ENCODE assay signal across 8 cellular contexts in genomic region chr1:207797229-207797973, GRCh38. TPM values are rescaled to one million over a fixed set of nuclear protein-coding genes. Genes with fewer than 3 reads are reported as not detected.
A peak's percentile ranks its signal among the peaks of the same experiment; 100 is the strongest.
DNase-seq lines count a peak whose midpoint lies in the region; ATAC-seq and TF ChIP-seq lines count a peak whose summit lies in the region.

No MANE protein-coding gene starts in this region.

- H3K36me3 ChIP-seq in HAP-1 (replicated peaks) (peaks cover 11% of the 10 kb centered on the region), heart left ventricle (peaks cover 0 to 73% (median 59%) of the 10 kb centered on the region in 9 donors)

- intact Hi-C loops in heart left ventricle (cut with DNase I) = loop anchor here in 1 of 10 donors (5.0 kb wide), 1 partner anchor 85 kb away; no protein-coding TSS in a partner anchor

- H3K27ac ChIP-seq in heart left ventricle = peak overlapping the region in 5 of 12 donors; percentile 21 to 55 (median 26)

- peak; percentile 54 to 80 (median 76) for ATAC-seq in heart left ventricle

- 53 to 57% (median 56%) methylated on average over 7 of the region's 7 CpGs for WGBS in heart left ventricle, 4 donors

- H3K9me3 ChIP-seq in HAP-1 = no peaks in the 10 kb centered on the region
- H3K9me3 ChIP-seq in heart left ventricle = no peaks in the 10 kb centered on the region

- H3K4me3 ChIP-seq in HAP-1 = no peak overlapping the region
- H3K4me3 ChIP-seq in heart left ventricle = no peak overlapping the region

- DNase-seq in Daoy (ENCODE audit: low read depth) (peak; percentile 84), HAP-1 (ENCODE audit: low spot score in 2 of 2) (peak; percentile 65 to 86), MV-4-11 (lab: John Stamatoyannopoulos, UW) (peak; percentile 73), SW 1271 (lab: John Stamatoyannopoulos, UW) (peak; percentile 3 to 72), heart left ventricle (peak in 4 of 5 donors; percentile 80 to 85 (median 80)), pulmonary artery endothelial cell (ENCODE audit: low read depth, low spot score) (peak; percentile 72), cortex of kidney (lab: John Stamatoyannopoulos, UW) (no peak)
- DNase-seq in activated naive CD8-positive, alpha-beta T cell treated with anti-CD3 and anti-CD28 coated beads, Interleukin-2, amount 50 U/mL, for 16 hours (ENCODE audit: low read depth, low spot score) = peak; percentile 62

- TF ChIP-seq POLR2A in heart left ventricle (IDR thresholded peaks at IDR 0.05) = no peak

- no peaks in the 10 kb centered on the region for H3K27me3 ChIP-seq in HAP-1 (ENCODE audit: low read depth)
- H3K27me3 ChIP-seq in heart left ventricle = no peaks in the 10 kb centered on the region

- TF ChIP-seq CTCF in heart left ventricle (IDR thresholded peaks at IDR 0.05) = peak; percentile 66 to 89 (median 82)

- in situ Hi-C loops in HAP-1 (cut with MboI; ENCODE audit: low sequenced_read_pairs) = no loop called here

- H3K4me1 ChIP-seq in HAP-1 = no peaks in the 10 kb centered on the region
- peaks cover 0 to 25% (median 2%) of the 10 kb centered on the region in 12 donors for H3K4me1 ChIP-seq in heart left ventricle

RNA-seq across cellular contexts. Expression of gene CD46, which starts 45.5 kb away (rescaled TPM):
- total RNA-seq in Daoy (2014; rRNA removed; shearing (Covaris generic)) = 51.0 and 57.2 TPM in 2 replicates
- total RNA-seq in heart left ventricle (100 to 1,000 TPM in 5 of 9 donors, 10 to 100 TPM in 4; 67.7 to 133 (median 101) TPM), pulmonary artery endothelial cell (133 and 158 TPM in 2 replicates)
- polyA plus RNA-seq in heart left ventricle = 10 to 100 TPM; 40.6 to 68.0 TPM
